Comparison of ENCODE assay signal across 8 cellular contexts in the genomic region with DNA sequence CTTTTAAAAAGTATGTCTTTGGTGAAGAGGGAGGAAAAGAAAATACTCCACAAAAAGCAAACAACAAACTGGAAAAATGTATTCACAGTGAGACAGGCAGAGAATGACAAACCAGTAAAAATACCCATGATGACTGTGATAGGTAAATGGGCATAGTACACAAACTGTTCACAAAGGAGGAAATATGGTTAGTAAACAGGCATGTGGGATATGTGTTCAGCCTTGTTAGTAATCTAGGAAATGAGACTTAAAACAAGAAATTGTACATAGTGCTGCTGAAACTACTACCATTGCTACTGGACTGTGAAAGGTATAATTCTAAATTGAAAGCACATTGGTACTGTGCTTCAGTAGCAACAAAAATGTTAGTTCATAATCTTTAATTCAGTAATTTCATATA. TPM values are rescaled to one million over a fixed set of nuclear protein-coding genes. Genes with fewer than 3 reads are reported as not detected.
DNase-seq lines count a peak whose midpoint lies in the region; ATAC-seq and TF ChIP-seq lines count a peak whose summit lies in the region.
"Had no signal": no experiment of that assay in that cellular context is flagged by ENCODE, and none has a peak within 500 bp of the region (broad histone marks: within the 10 kb centered on the region; RNA-seq: fewer than 3 reads in every experiment).

No MANE protein-coding gene starts in this region.

- peaks cover 46% of the 10 kb centered on the region for H3K4me1 Mint-ChIP-seq in memory B cell
- peaks cover 45% of the 10 kb centered on the region for H3K4me1 Mint-ChIP-seq in activated naive CD4-positive, alpha-beta T cell treated with anti-CD3 and anti-CD28 coated beads for 36 hours (ENCODE audit: low read depth)
- peaks cover 27% of the 10 kb centered on the region for H3K4me1 Mint-ChIP-seq in Calu3 (ENCODE audit: low read depth, unreplicated experiment)

- no peak for TF ChIP-seq CTCF in Calu3 (IDR thresholded peaks at IDR 0.05; ENCODE audit: unreplicated experiment)

- no peak overlapping the region for H3K4me3 Mint-ChIP-seq in memory B cell
- H3K4me3 Mint-ChIP-seq in activated naive CD4-positive, alpha-beta T cell treated with anti-CD3 and anti-CD28 coated beads for 36 hours: no peak overlapping the region
- no peak overlapping the region for H3K4me3 Mint-ChIP-seq in Calu3 (ENCODE audit: low read depth, unreplicated experiment)

- ATAC-seq in GM19023 (IDR thresholded peaks at IDR 0.05; ENCODE audit: unreplicated experiment) (peak; percentile 51), GM21717 (IDR thresholded peaks at IDR 0.05; ENCODE audit: unreplicated experiment) (peak; percentile 86), HG03108 (IDR thresholded peaks at IDR 0.05; ENCODE audit: unreplicated experiment) (peak; percentile 82), memory B cell (ENCODE audit: low read depth) (peak; percentile 38)

- H3K36me3 Mint-ChIP-seq in memory B cell: peaks cover 5% of the 10 kb centered on the region
- H3K36me3 Mint-ChIP-seq in activated naive CD4-positive, alpha-beta T cell treated with anti-CD3 and anti-CD28 coated beads for 36 hours (ENCODE audit: low read depth): peaks cover 4% of the 10 kb centered on the region
- H3K36me3 Mint-ChIP-seq in Calu3 (ENCODE audit: insufficient read depth, unreplicated experiment): no peaks in the 10 kb centered on the region

- H3K27ac Mint-ChIP-seq in memory B cell: no peak overlapping the region
- H3K27ac Mint-ChIP-seq in activated naive CD4-positive, alpha-beta T cell treated with anti-CD3 and anti-CD28 coated beads for 36 hours: no peak overlapping the region
- H3K27ac Mint-ChIP-seq in Calu3 (ENCODE audit: unreplicated experiment): no peak overlapping the region

- peaks cover 3% of the 10 kb centered on the region for H3K9me3 Mint-ChIP-seq in memory B cell
- peaks cover 4% of the 10 kb centered on the region for H3K9me3 Mint-ChIP-seq in activated naive CD4-positive, alpha-beta T cell treated with anti-CD3 and anti-CD28 coated beads for 36 hours
- no peaks in the 10 kb centered on the region for H3K9me3 Mint-ChIP-seq in Calu3 (ENCODE audit: low read depth, unreplicated experiment)

- H3K27me3 Mint-ChIP-seq in memory B cell: no peaks in the 10 kb centered on the region
- no peaks in the 10 kb centered on the region for H3K27me3 Mint-ChIP-seq in activated naive CD4-positive, alpha-beta T cell treated with anti-CD3 and anti-CD28 coated beads for 36 hours (ENCODE audit: low read depth)
- H3K27me3 Mint-ChIP-seq in Calu3 (ENCODE audit: unreplicated experiment): no peaks in the 10 kb centered on the region

- no TSS peak for BruUV-seq in Calu3 (replicated peaks; lab: Mats Ljungman, UMichigan)

- CTCF ChIA-PET in activated naive CD4-positive, alpha-beta T cell treated with anti-CD3 and anti-CD28 coated beads for 36 hours (lab: Charles Lee): no interaction called here
- CTCF ChIA-PET in Calu3 (lab: Charles Lee): no interaction called here

- DNase-seq in memory B cell (ENCODE audit: low spot score in 2 of 2) (no peak), Calu3 (no peak), inferior parietal cortex (ENCODE audit: extremely low spot score) (no peak)
- no peak for DNase-seq in activated naive CD4-positive, alpha-beta T cell treated with anti-CD3 and anti-CD28 coated beads for 36 hours
- DNase-seq: central memory CD4-positive, alpha-beta T cell had no signal

- intact Hi-C loops in activated naive CD4-positive, alpha-beta T cell treated with anti-CD3 and anti-CD28 coated beads for 36 hours (cut with micrococcal nuclease): loop anchor here (5.0 kb wide), 2 partner anchors 46 to 189 kb away; no protein-coding TSS in a partner anchor
- intact Hi-C loops in Calu3 (cut with micrococcal nuclease; ENCODE audit: unreplicated experiment): no loop called here

RNA-seq across cellular contexts. Expression of a gene that starts 50.1 kb away (rescaled TPM):
- 10 to 100 TPM; 11.6 to 14.0 TPM for total RNA-seq in activated naive CD4-positive, alpha-beta T cell treated with anti-CD3 and anti-CD28 coated beads for 36 hours
- 19.1 and 25.1 TPM in 2 replicates for total RNA-seq in Calu3 (2022)
